Comparison of ENCODE assay signal across 2 cellular contexts in genomic region chr14:99374964-99375363, GRCh38.
TF ChIP-seq lines count a peak whose summit lies in the region.

No MANE protein-coding gene starts in this region.

TF ChIP-seq in SK-N-SH treated with all-trans-retinoic acid at 6 μM for 48 hours, 23 proteins besides CTCF, POLR2A, EP300 and RAD21 (continued from another document):
- no peak for TF ChIP-seq TSHZ2 (CRISPR knock-in tag; IDR thresholded peaks at IDR 0.05)
- no peak for TF ChIP-seq ARNTL (CRISPR knock-in tag; IDR thresholded peaks at IDR 0.05; ENCODE audit: borderline replicate concordance, low read depth)
- no peak for TF ChIP-seq ZNF70 (CRISPR knock-in tag; IDR thresholded peaks at IDR 0.05)
- no peak for TF ChIP-seq OSR1 (CRISPR knock-in tag; IDR thresholded peaks at IDR 0.05)
- TF ChIP-seq TCF4 (CRISPR knock-in tag; IDR thresholded peaks at IDR 0.05; ENCODE audit: borderline replicate concordance) = no peak
- no peak for TF ChIP-seq ISL1 (CRISPR knock-in tag; IDR thresholded peaks at IDR 0.05)
- no peak for TF ChIP-seq CSDC2 (CRISPR knock-in tag; IDR thresholded peaks at IDR 0.05)
- TF ChIP-seq ZFP30 (CRISPR knock-in tag; IDR thresholded peaks at IDR 0.05) = no peak
- no peak for TF ChIP-seq ESRRG (CRISPR knock-in tag; IDR thresholded peaks at IDR 0.05)
- TF ChIP-seq ZC3H10 (CRISPR knock-in tag; IDR thresholded peaks at IDR 0.05) = no peak
- no peak for TF ChIP-seq ZFP3 (CRISPR knock-in tag; IDR thresholded peaks at IDR 0.05)
- no peak for TF ChIP-seq BACH2 (CRISPR knock-in tag; IDR thresholded peaks at IDR 0.05; ENCODE audit: borderline replicate concordance)
- TF ChIP-seq CSRNP3 (CRISPR knock-in tag; IDR thresholded peaks at IDR 0.05) = no peak
- no peak for TF ChIP-seq TOX (CRISPR knock-in tag; IDR thresholded peaks at IDR 0.05; ENCODE audit: borderline replicate concordance)
- TF ChIP-seq SNAI2 (CRISPR knock-in tag; IDR thresholded peaks at IDR 0.05) = no peak
- TF ChIP-seq, protein P1, sequence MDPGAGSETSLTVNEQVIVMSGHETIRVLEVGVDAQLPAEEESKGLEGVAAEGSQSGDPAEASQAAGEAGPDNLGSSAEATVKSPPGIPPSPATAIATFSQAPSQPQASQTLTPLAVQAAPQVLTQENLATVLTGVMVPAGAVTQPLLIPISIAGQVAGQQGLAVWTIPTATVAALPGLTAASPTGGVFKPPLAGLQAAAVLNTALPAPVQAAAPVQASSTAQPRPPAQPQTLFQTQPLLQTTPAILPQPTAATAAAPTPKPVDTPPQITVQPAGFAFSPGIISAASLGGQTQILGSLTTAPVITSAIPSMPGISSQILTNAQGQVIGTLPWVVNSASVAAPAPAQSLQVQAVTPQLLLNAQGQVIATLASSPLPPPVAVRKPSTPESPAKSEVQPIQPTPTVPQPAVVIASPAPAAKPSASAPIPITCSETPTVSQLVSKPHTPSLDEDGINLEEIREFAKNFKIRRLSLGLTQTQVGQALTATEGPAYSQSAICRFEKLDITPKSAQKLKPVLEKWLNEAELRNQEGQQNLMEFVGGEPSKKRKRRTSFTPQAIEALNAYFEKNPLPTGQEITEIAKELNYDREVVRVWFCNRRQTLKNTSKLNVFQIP (CRISPR knock-in tag; IDR thresholded peaks at IDR 0.05; ENCODE audit: borderline replicate concordance, low read depth) = no peak
- TF ChIP-seq PATZ1 (CRISPR knock-in tag; IDR thresholded peaks at IDR 0.05; ENCODE audit: borderline replicate concordance) = no peak

TF ChIP-seq in H1, 55 proteins besides CTCF, POLR2A, EP300 and RAD21 (continued from another document):
- TF ChIP-seq, protein P2, sequence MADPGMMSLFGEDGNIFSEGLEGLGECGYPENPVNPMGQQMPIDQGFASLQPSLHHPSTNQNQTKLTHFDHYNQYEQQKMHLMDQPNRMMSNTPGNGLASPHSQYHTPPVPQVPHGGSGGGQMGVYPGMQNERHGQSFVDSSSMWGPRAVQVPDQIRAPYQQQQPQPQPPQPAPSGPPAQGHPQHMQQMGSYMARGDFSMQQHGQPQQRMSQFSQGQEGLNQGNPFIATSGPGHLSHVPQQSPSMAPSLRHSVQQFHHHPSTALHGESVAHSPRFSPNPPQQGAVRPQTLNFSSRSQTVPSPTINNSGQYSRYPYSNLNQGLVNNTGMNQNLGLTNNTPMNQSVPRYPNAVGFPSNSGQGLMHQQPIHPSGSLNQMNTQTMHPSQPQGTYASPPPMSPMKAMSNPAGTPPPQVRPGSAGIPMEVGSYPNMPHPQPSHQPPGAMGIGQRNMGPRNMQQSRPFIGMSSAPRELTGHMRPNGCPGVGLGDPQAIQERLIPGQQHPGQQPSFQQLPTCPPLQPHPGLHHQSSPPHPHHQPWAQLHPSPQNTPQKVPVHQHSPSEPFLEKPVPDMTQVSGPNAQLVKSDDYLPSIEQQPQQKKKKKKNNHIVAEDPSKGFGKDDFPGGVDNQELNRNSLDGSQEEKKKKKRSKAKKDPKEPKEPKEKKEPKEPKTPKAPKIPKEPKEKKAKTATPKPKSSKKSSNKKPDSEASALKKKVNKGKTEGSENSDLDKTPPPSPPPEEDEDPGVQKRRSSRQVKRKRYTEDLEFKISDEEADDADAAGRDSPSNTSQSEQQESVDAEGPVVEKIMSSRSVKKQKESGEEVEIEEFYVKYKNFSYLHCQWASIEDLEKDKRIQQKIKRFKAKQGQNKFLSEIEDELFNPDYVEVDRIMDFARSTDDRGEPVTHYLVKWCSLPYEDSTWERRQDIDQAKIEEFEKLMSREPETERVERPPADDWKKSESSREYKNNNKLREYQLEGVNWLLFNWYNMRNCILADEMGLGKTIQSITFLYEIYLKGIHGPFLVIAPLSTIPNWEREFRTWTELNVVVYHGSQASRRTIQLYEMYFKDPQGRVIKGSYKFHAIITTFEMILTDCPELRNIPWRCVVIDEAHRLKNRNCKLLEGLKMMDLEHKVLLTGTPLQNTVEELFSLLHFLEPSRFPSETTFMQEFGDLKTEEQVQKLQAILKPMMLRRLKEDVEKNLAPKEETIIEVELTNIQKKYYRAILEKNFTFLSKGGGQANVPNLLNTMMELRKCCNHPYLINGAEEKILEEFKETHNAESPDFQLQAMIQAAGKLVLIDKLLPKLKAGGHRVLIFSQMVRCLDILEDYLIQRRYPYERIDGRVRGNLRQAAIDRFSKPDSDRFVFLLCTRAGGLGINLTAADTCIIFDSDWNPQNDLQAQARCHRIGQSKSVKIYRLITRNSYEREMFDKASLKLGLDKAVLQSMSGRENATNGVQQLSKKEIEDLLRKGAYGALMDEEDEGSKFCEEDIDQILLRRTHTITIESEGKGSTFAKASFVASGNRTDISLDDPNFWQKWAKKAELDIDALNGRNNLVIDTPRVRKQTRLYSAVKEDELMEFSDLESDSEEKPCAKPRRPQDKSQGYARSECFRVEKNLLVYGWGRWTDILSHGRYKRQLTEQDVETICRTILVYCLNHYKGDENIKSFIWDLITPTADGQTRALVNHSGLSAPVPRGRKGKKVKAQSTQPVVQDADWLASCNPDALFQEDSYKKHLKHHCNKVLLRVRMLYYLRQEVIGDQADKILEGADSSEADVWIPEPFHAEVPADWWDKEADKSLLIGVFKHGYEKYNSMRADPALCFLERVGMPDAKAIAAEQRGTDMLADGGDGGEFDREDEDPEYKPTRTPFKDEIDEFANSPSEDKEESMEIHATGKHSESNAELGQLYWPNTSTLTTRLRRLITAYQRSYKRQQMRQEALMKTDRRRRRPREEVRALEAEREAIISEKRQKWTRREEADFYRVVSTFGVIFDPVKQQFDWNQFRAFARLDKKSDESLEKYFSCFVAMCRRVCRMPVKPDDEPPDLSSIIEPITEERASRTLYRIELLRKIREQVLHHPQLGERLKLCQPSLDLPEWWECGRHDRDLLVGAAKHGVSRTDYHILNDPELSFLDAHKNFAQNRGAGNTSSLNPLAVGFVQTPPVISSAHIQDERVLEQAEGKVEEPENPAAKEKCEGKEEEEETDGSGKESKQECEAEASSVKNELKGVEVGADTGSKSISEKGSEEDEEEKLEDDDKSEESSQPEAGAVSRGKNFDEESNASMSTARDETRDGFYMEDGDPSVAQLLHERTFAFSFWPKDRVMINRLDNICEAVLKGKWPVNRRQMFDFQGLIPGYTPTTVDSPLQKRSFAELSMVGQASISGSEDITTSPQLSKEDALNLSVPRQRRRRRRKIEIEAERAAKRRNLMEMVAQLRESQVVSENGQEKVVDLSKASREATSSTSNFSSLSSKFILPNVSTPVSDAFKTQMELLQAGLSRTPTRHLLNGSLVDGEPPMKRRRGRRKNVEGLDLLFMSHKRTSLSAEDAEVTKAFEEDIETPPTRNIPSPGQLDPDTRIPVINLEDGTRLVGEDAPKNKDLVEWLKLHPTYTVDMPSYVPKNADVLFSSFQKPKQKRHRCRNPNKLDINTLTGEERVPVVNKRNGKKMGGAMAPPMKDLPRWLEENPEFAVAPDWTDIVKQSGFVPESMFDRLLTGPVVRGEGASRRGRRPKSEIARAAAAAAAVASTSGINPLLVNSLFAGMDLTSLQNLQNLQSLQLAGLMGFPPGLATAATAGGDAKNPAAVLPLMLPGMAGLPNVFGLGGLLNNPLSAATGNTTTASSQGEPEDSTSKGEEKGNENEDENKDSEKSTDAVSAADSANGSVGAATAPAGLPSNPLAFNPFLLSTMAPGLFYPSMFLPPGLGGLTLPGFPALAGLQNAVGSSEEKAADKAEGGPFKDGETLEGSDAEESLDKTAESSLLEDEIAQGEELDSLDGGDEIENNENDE (IDR thresholded peaks at IDR 0.05; ENCODE audit: insufficient replicate concordance, low read length) = no peak
- TF ChIP-seq MAX (IDR thresholded peaks at IDR 0.05) = no peak
- TF ChIP-seq SUZ12 (IDR thresholded peaks at IDR 0.05; ENCODE audit: low read length) = no peak
- TF ChIP-seq, protein P3, sequence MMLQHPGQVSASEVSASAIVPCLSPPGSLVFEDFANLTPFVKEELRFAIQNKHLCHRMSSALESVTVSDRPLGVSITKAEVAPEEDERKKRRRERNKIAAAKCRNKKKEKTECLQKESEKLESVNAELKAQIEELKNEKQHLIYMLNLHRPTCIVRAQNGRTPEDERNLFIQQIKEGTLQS (IDR thresholded peaks at IDR 0.05; ENCODE audit: insufficient read depth, low read depth, low read length) = no peak
- TF ChIP-seq RBBP5 (IDR thresholded peaks at IDR 0.05; ENCODE audit: borderline replicate concordance, low read depth, low read length) = no peak
- TF ChIP-seq NRF1 (IDR thresholded peaks at IDR 0.05; ENCODE audit: low read depth, low read length) = no peak
- no peak for TF ChIP-seq KDM1A (IDR thresholded peaks at IDR 0.05; ENCODE audit: borderline replicate concordance, low read length)
- TF ChIP-seq, protein P4, sequence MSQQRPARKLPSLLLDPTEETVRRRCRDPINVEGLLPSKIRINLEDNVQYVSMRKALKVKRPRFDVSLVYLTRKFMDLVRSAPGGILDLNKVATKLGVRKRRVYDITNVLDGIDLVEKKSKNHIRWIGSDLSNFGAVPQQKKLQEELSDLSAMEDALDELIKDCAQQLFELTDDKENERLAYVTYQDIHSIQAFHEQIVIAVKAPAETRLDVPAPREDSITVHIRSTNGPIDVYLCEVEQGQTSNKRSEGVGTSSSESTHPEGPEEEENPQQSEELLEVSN (IDR thresholded peaks at IDR 0.05) = no peak
- TF ChIP-seq SP2 (IDR thresholded peaks at IDR 0.05; ENCODE audit: low read length) = no peak
- no peak for TF ChIP-seq YY1 (IDR thresholded peaks at IDR 0.05; ENCODE audit: low read depth, low read length)
